ENCODE assay signal across 15 cellular contexts in the genomic region with DNA sequence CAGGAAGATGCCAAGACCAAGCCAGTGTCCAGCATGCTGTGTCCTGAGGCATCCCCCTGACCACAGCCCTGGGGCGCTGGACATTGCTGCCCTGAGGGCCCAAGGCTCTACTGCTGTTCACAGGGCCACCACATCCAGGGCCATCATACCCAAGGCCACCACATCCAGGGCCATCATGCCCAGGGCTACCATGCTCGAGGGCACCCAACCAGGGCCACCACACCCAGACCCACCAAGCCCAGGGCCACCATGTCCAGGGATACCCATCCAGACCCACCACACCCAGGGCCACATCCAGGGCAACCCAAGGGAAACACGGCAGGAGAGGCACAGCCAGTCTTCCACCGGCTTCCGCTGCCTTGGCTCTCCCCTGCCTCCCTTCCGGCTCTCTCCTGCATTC. TPM values are rescaled to one million over a fixed set of nuclear protein-coding genes. Genes with fewer than 3 reads are reported as not detected.
DNase-seq lines count a peak whose midpoint lies in the region; ATAC-seq and TF ChIP-seq lines count a peak whose summit lies in the region.
"Had no signal": no experiment of that assay in that cellular context is flagged by ENCODE, and none has a peak within 500 bp of the region (broad histone marks: within the 10 kb centered on the region; RNA-seq: fewer than 3 reads in every experiment).

No MANE protein-coding gene starts in this region.

- TF ChIP-seq POLR2A in sigmoid colon (IDR thresholded peaks at IDR 0.05) = no peak

- ATAC-seq in left cardiac atrium = no peak
- no peak for ATAC-seq in lower lobe of right lung
- ATAC-seq in GM18873 (IDR thresholded peaks at IDR 0.05; ENCODE audit: low FRiP score, unreplicated experiment) = no peak
- ATAC-seq: CD8-positive, alpha-beta T cell; GM23338 had no signal

- intact Hi-C loops in left cardiac atrium (cut with DNase I) (no loop called here), lower lobe of right lung (cut with DNase I) (no loop called here), sigmoid colon (cut with DNase I) (no loop called here), mammary epithelial cell (cut with micrococcal nuclease) (no loop called here)

- H3K9me3 ChIP-seq in right atrium auricular region (peaks cover 0 to 20% of the 10 kb centered on the region in 2 donors), lower lobe of right lung (peaks cover 7% of the 10 kb centered on the region), sigmoid colon (peaks cover 0 to 2% (median 0%) of the 10 kb centered on the region in 4 donors), mammary epithelial cell (replicated peaks; ENCODE audit: insufficient read depth, low read length) (no peaks in the 10 kb centered on the region)

- WGBS in sigmoid colon, 2 donors = 86 to 92% methylated on average over 6 of the region's 6 CpGs
- WGBS in mammary epithelial cell (ENCODE audit: low coverage, missing lambda C conversion rate) = 84% methylated on average over 6 of the region's 6 CpGs

- no TSS peak for BruUV-seq in mammary epithelial cell (replicated peaks; lab: Mats Ljungman, UMichigan)

- dilution Hi-C loops in mammary epithelial cell (cut with HindIII; ENCODE audit: low sequenced_read_pairs) = no loop called here

- H4K20me1 ChIP-seq in mammary epithelial cell (ENCODE audit: insufficient read depth, low read length) = no peaks in the 10 kb centered on the region

- DNase-seq in left cardiac atrium (peak; percentile 12), right atrium auricular region (ENCODE audit: low spot score) (no peak), lower lobe of right lung (peak; percentile 31), sigmoid colon (peak; percentile 54), hippocampal formation (lab: John Stamatoyannopoulos, UW) (no peak), mammary epithelial cell (no peak)
- DNase-seq: CD8-positive, alpha-beta T cell; COR-L47; DMS153; DMS79 treated with DMSO at 0.1 percent for 48 hours; EL; H7 had no signal

- TF ChIP-seq EP300 in sigmoid colon (IDR thresholded peaks at IDR 0.05) = no peak

- TF ChIP-seq CTCF in right atrium auricular region (IDR thresholded peaks at IDR 0.05) (no peak), lower lobe of right lung (IDR thresholded peaks at IDR 0.05) (no peak), sigmoid colon (IDR thresholded peaks at IDR 0.05) (no peak), mammary epithelial cell (conservative IDR thresholded peaks at IDR 0.05 in 1 of 2, IDR thresholded peaks at IDR 0.05 in 1 of 2; ENCODE audit: extremely low read depth in 1 of 2, insufficient read depth in 1 of 2, low read depth in 1 of 2, low read length in 2 of 2) (no peak)

- no peak overlapping the region for H3K9ac ChIP-seq in mammary epithelial cell (ENCODE audit: insufficient read depth, low read length)

- no peak overlapping the region for H2AFZ ChIP-seq in mammary epithelial cell (ENCODE audit: low read depth, low read length)
- H2AFZ ChIP-seq: GM23338 had no signal

- H3K4me1 ChIP-seq in right atrium auricular region (peaks cover 0 to 8% of the 10 kb centered on the region in 2 donors), lower lobe of right lung (no peaks in the 10 kb centered on the region), sigmoid colon (peaks cover 0 to 17% (median 16%) of the 10 kb centered on the region in 4 donors), mammary epithelial cell (ENCODE audit: insufficient read depth, low read length) (no peaks in the 10 kb centered on the region)

- H3K27me3 ChIP-seq in right atrium auricular region (no peaks in the 10 kb centered on the region), lower lobe of right lung (ENCODE audit: low read depth) (no peaks in the 10 kb centered on the region), sigmoid colon (no peaks in the 10 kb centered on the region), mammary epithelial cell (ENCODE audit: insufficient read depth, low read length) (no peaks in the 10 kb centered on the region)

- H3K4me3 ChIP-seq in right atrium auricular region (no peak overlapping the region), lower lobe of right lung (no peak overlapping the region), sigmoid colon (no peak overlapping the region), mammary epithelial cell (replicated peaks in 1 of 3; ENCODE audit: insufficient read depth in 1 of 3, low read depth in 2 of 3, low read length in 3 of 3) (no peak overlapping the region)
- H3K4me3 ChIP-seq: GM23338 had no signal

- CTCF ChIA-PET in mammary epithelial cell (lab: Charles Lee; ENCODE audit: low non-redundant PET) = no interaction called here

- H3K79me2 ChIP-seq in mammary epithelial cell (ENCODE audit: insufficient read depth, low read length) = no peaks in the 10 kb centered on the region

- H3K4me2 ChIP-seq in mammary epithelial cell (ENCODE audit: insufficient read depth, low read depth, low read length) = no peak overlapping the region
- H3K4me2 ChIP-seq: GM23338 had no signal

- H3K27ac ChIP-seq in right atrium auricular region = no peak overlapping the region
- H3K27ac ChIP-seq in lower lobe of right lung = no peak overlapping the region
- no peak overlapping the region for H3K27ac ChIP-seq in sigmoid colon
- no peak overlapping the region for H3K27ac ChIP-seq in mammary epithelial cell (ENCODE audit: insufficient read depth, low read depth, low read length)
- H3K27ac ChIP-seq: C4-2B had no signal

- H3K36me3 ChIP-seq in right atrium auricular region (no peaks in the 10 kb centered on the region), lower lobe of right lung (no peaks in the 10 kb centered on the region), sigmoid colon (no peaks in the 10 kb centered on the region), mammary epithelial cell (ENCODE audit: insufficient read depth, low read length) (no peaks in the 10 kb centered on the region)

- in situ Hi-C loops in mammary epithelial cell (cut with MboI; ENCODE audit: low sequenced_read_pairs in 2 of 2) = no loop called here

RNA-seq across cellular contexts. Expression of gene STK32C, which starts 17.1 kb away (rescaled TPM):
- total RNA-seq in left cardiac atrium (1 to 10 TPM; 6.1 to 6.6 TPM), right atrium auricular region (1 to 10 TPM; 2.6 to 3.7 TPM), lower lobe of right lung (14.1 TPM), sigmoid colon (1 to 10 TPM; 4.3 to 8.4 (median 6.1) TPM), mammary epithelial cell (1 to 10 TPM; 2.5 to 9.2 TPM)
- polyA plus RNA-seq in sigmoid colon (10 to 100 TPM; 10.4 to 12.8 (median 12.6) TPM), mammary epithelial cell (9.0 TPM)
- 0.36 TPM for polyA minus RNA-seq in mammary epithelial cell

RNA-seq across cellular contexts. Expression of gene LRRC27, which starts 41.4 kb away (rescaled TPM):
- total RNA-seq in left cardiac atrium (1 to 10 TPM; 3.7 to 4.4 TPM), right atrium auricular region (1 to 10 TPM; 2.6 to 4.6 TPM), lower lobe of right lung (15.5 TPM), sigmoid colon (10 to 100 TPM in 1 of 4 donors, 1 to 10 TPM in 3; 6.1 to 15.5 (median 8.1) TPM), mammary epithelial cell (1 to 10 TPM; 6.1 to 6.8 TPM)
- polyA plus RNA-seq in sigmoid colon (1 to 10 TPM; 1.4 to 6.2 (median 1.8) TPM), mammary epithelial cell (2.0 TPM)
- polyA minus RNA-seq in mammary epithelial cell = 1.3 TPM

Comparison
In these comparisons a context has a peak if more than half of its experiments do, and no peak if none do; other contexts are left out.
1. DNase-seq: peak in left cardiac atrium (single experiment), lower lobe of right lung (single experiment) and sigmoid colon (single experiment); none in right atrium auricular region (single experiment), hippocampal formation (0 of 2) and mammary epithelial cell (single experiment).